Comparison of ENCODE assay signal across 10 cellular contexts in genomic region chr11:102920118-102920684, GRCh38. TPM values are rescaled to one million over a fixed set of nuclear protein-coding genes. Genes with fewer than 3 reads are reported as not detected.
DNase-seq lines count a peak whose midpoint lies in the region; ATAC-seq and TF ChIP-seq lines count a peak whose summit lies in the region.
"Had no signal": no experiment of that assay in that cellular context is flagged by ENCODE, and none has a peak within 500 bp of the region (broad histone marks: within the 10 kb centered on the region; RNA-seq: fewer than 3 reads in every experiment).

No MANE protein-coding gene starts in this region.

- no peaks in the 10 kb centered on the region for H3K27me3 ChIP-seq in left lung
- no peaks in the 10 kb centered on the region for H3K27me3 ChIP-seq in ovary

- no peak for TF ChIP-seq EP300 in ovary (IDR thresholded peaks at IDR 0.05)

- no peaks in the 10 kb centered on the region for H3K4me1 ChIP-seq in left lung
- H3K4me1 ChIP-seq in ovary (ENCODE audit: insufficient read depth) = no peaks in the 10 kb centered on the region

- H3K4me1 Mint-ChIP-seq in type B pancreatic cell (ENCODE audit: unreplicated experiment) = no peaks in the 10 kb centered on the region

- TF ChIP-seq POLR2A in ovary (IDR thresholded peaks at IDR 0.05) = no peak

- H3K36me3 ChIP-seq in left lung (no peaks in the 10 kb centered on the region), ovary (no peaks in the 10 kb centered on the region)

- H3K4me3 ChIP-seq in left lung (no peak overlapping the region), ovary (no peak overlapping the region)

- intact Hi-C loops in left lung (cut with DNase I) = no loop called here
- intact Hi-C loops in ovary (cut with DNase I) = no loop called here

- WGBS in ovary, 3 donors = 74 to 80% (median 79%) methylated on average over 13 of the region's 13 CpGs

- H3K4me3 Mint-ChIP-seq in type B pancreatic cell = no peak overlapping the region

- H3K9me3 ChIP-seq in left lung (no peaks in the 10 kb centered on the region), ovary (no peaks in the 10 kb centered on the region)

- no peak overlapping the region for H3K27ac ChIP-seq in left lung
- H3K27ac ChIP-seq in ovary = no peak overlapping the region

- peak; percentile 87 for ATAC-seq in GM18868 (IDR thresholded peaks at IDR 0.05; ENCODE audit: unreplicated experiment)
- ATAC-seq in GM21723 (IDR thresholded peaks at IDR 0.05; ENCODE audit: unreplicated experiment) = peak; percentile 87
- peak; percentile 95 for ATAC-seq in HG03469 (IDR thresholded peaks at IDR 0.05; ENCODE audit: unreplicated experiment)
- ATAC-seq in left lung = peak; percentile 74

- TF ChIP-seq CTCF in left lung (IDR thresholded peaks at IDR 0.05) (no peak), type B pancreatic cell (conservative IDR thresholded peaks at IDR 0.05) (no peak), ovary (IDR thresholded peaks at IDR 0.05) (no peak)

- no peaks in the 10 kb centered on the region for H3K36me3 Mint-ChIP-seq in type B pancreatic cell

- H3K9me3 Mint-ChIP-seq in type B pancreatic cell = no peaks in the 10 kb centered on the region

- no peaks in the 10 kb centered on the region for H3K27me3 Mint-ChIP-seq in type B pancreatic cell

- no peak for DNase-seq in left lung
- DNase-seq in type B pancreatic cell (ENCODE audit: extremely low spot score, unreplicated experiment) = no peak
- no peak for DNase-seq in COR-L47 (lab: John Stamatoyannopoulos, UW)
- no peak for DNase-seq in EL
- DNase-seq in ovary = no peak
- DNase-seq: activated naive CD4-positive, alpha-beta T cell treated with anti-CD3 and anti-CD28 coated beads, Interleukin-2, amount 50 U/mL, for 16 hours had no signal

- H3K27ac Mint-ChIP-seq in type B pancreatic cell = no peak overlapping the region

RNA-seq across cellular contexts. Expression of gene MMP13, which starts 35.3 kb away (rescaled TPM):
- total RNA-seq in left lung (under 1 TPM in 1 of 2 donors, not detected in 1; 0.87 TPM), type B pancreatic cell (ENCODE audit: low replicate concordance) (not detected in 2 replicates), ovary (not detected)
- polyA plus RNA-seq in ovary = not detected
- total RNA-seq: SK-MEL-5 had no signal

RNA-seq across cellular contexts. Expression of gene MMP12, which starts 45.4 kb away (rescaled TPM):
- under 1 TPM in 1 of 2 donors, not detected in 1; 0.71 TPM for total RNA-seq in left lung
- total RNA-seq in type B pancreatic cell (ENCODE audit: low replicate concordance) = 0.27 TPM in 1 of 2 replicates, not detected in the other
- total RNA-seq in ovary = not detected
- not detected for polyA plus RNA-seq in ovary
- total RNA-seq: SK-MEL-5 had no signal
